8 cellular contexts compared by ENCODE assay signal in genomic region chr10:72354356-72355213, GRCh38. TPM values are rescaled to one million over a fixed set of nuclear protein-coding genes. Genes with fewer than 3 reads are reported as not detected.
DNase-seq lines count a peak whose midpoint lies in the region; ATAC-seq, FAIRE-seq and TF ChIP-seq lines count a peak whose summit lies in the region.

Gene DNAJB12 (minus strand): TSS chr10:72354919. CDS start chr10:72354897, 22 bp downstream.

- H3K9me3 Mint-ChIP-seq in activated T-helper 2 cell treated with anti-CD3 and anti-CD28 coated beads, Interferon-gamma antibody, Interleukin-2, Interleukin-4, amounts not matched to agents 10 μg/mL and 5 μg/mL and 100 μg/mL, durations not matched to agents 14 hours and 24 hours and 36 hours = no peaks in the 10 kb centered on the region
- peaks cover 0 to 3% (median 0%) of the 10 kb centered on the region in 11 donors for H3K9me3 Mint-ChIP-seq in naive thymus-derived CD4-positive, alpha-beta T cell
- no peaks in the 10 kb centered on the region for H3K9me3 Mint-ChIP-seq in stimulated activated memory B cell treated with anti-CD40 and anti-IgM and Interleukin-4, amounts not matched to agents 10 μg/mL and 1 μg/mL and 100 μg/mL, for 72 hours

- peak within 1 kb of the TSS; percentile 98 for H3K27ac Mint-ChIP-seq in activated T-helper 2 cell treated with anti-CD3 and anti-CD28 coated beads, Interferon-gamma antibody, Interleukin-2, Interleukin-4, amounts not matched to agents 10 μg/mL and 5 μg/mL and 100 μg/mL, durations not matched to agents 14 hours and 24 hours and 36 hours
- peak within 1 kb of the TSS; percentile 93 to 100 (median 97) for H3K27ac Mint-ChIP-seq in naive thymus-derived CD4-positive, alpha-beta T cell
- peak within 1 kb of the TSS; percentile 98 for H3K27ac Mint-ChIP-seq in stimulated activated memory B cell treated with anti-CD40 and anti-IgM and Interleukin-4, amounts not matched to agents 10 μg/mL and 1 μg/mL and 100 μg/mL, for 72 hours

- H3K27me3 Mint-ChIP-seq in activated T-helper 2 cell treated with anti-CD3 and anti-CD28 coated beads, Interferon-gamma antibody, Interleukin-2, Interleukin-4, amounts not matched to agents 10 μg/mL and 5 μg/mL and 100 μg/mL, durations not matched to agents 14 hours and 24 hours and 36 hours (ENCODE audit: low read depth) = no peaks in the 10 kb centered on the region
- H3K27me3 Mint-ChIP-seq in naive thymus-derived CD4-positive, alpha-beta T cell = no peaks in the 10 kb centered on the region
- H3K27me3 Mint-ChIP-seq in stimulated activated memory B cell treated with anti-CD40 and anti-IgM and Interleukin-4, amounts not matched to agents 10 μg/mL and 1 μg/mL and 100 μg/mL, for 72 hours = no peaks in the 10 kb centered on the region

- peaks cover 24% of the 10 kb centered on the region for H3K4me1 Mint-ChIP-seq in activated T-helper 2 cell treated with anti-CD3 and anti-CD28 coated beads, Interferon-gamma antibody, Interleukin-2, Interleukin-4, amounts not matched to agents 10 μg/mL and 5 μg/mL and 100 μg/mL, durations not matched to agents 14 hours and 24 hours and 36 hours (ENCODE audit: low read depth)
- peaks cover 32 to 59% (median 47%) of the 10 kb centered on the region in 7 donors for H3K4me1 Mint-ChIP-seq in naive thymus-derived CD4-positive, alpha-beta T cell
- H3K4me1 Mint-ChIP-seq in stimulated activated memory B cell treated with anti-CD40 and anti-IgM and Interleukin-4, amounts not matched to agents 10 μg/mL and 1 μg/mL and 100 μg/mL, for 72 hours = peaks cover 43% of the 10 kb centered on the region

- H3K9ac ChIP-seq in Loucy (ENCODE audit: low read depth, low read length, poor library complexity, severe bottlenecking) = peak within 1 kb of the TSS; percentile 97

- H3K36me3 ChIP-seq in Loucy (ENCODE audit: insufficient read depth, low read length) (no peaks in the 10 kb centered on the region), RWPE2 (ENCODE audit: low read depth) (peaks cover 17% of the 10 kb centered on the region)
- peaks cover 0 to 34% (median 0%) of the 10 kb centered on the region in 3 experiments for H3K36me3 ChIP-seq in naive thymus-derived CD4-positive, alpha-beta T cell (ENCODE audit: control insufficient read depth in 2 of 3, insufficient read depth in 3 of 3, low read length in 3 of 3)

- TF ChIP-seq CTCF in Loucy (conservative IDR thresholded peaks at IDR 0.05; ENCODE audit: low read length) (no peak), RWPE2 (IDR thresholded peaks at IDR 0.05; ENCODE audit: poor library complexity, severe bottlenecking) (no peak), fibroblast of mammary gland (conservative IDR thresholded peaks at IDR 0.05; ENCODE audit: control insufficient read depth, insufficient read depth, low read depth, low read length) (no peak)

- peak; percentile 87 for FAIRE-seq in H54 (lab: Jason Lieb, UNC)

- H3K27me3 ChIP-seq in Loucy (ENCODE audit: insufficient read depth, low read length, poor library complexity, severe bottlenecking) (no peaks in the 10 kb centered on the region), RWPE2 (ENCODE audit: insufficient read depth, poor library complexity, severe bottlenecking) (no peaks in the 10 kb centered on the region)
- no peaks in the 10 kb centered on the region for H3K27me3 ChIP-seq in naive thymus-derived CD4-positive, alpha-beta T cell (ENCODE audit: control insufficient read depth in 2 of 2, insufficient read depth in 2 of 2, low read length in 2 of 2)

- H2AFZ ChIP-seq in Loucy (ENCODE audit: low read length) = peak within 1 kb of the TSS; percentile 95

- H3K27ac ChIP-seq in RWPE2 (ENCODE audit: poor library complexity, severe bottlenecking) = peak within 1 kb of the TSS; percentile 76
- H3K27ac ChIP-seq in naive thymus-derived CD4-positive, alpha-beta T cell (ENCODE audit: low read depth, low read length) = peak within 1 kb of the TSS; percentile 88

- H3F3A ChIP-seq in Loucy (ENCODE audit: low read depth) = no peaks in the 10 kb centered on the region

- H3K9me2 ChIP-seq in Loucy (replicated peaks; ENCODE audit: low read depth, low read length) = no peaks in the 10 kb centered on the region

- H3K36me3 Mint-ChIP-seq in activated T-helper 2 cell treated with anti-CD3 and anti-CD28 coated beads, Interferon-gamma antibody, Interleukin-2, Interleukin-4, amounts not matched to agents 10 μg/mL and 5 μg/mL and 100 μg/mL, durations not matched to agents 14 hours and 24 hours and 36 hours (ENCODE audit: low read depth) = peaks cover 33% of the 10 kb centered on the region
- peaks cover 4 to 20% (median 7%) of the 10 kb centered on the region in 5 donors for H3K36me3 Mint-ChIP-seq in naive thymus-derived CD4-positive, alpha-beta T cell
- peaks cover 28% of the 10 kb centered on the region for H3K36me3 Mint-ChIP-seq in stimulated activated memory B cell treated with anti-CD40 and anti-IgM and Interleukin-4, amounts not matched to agents 10 μg/mL and 1 μg/mL and 100 μg/mL, for 72 hours

- CTCF ChIA-PET in naive thymus-derived CD4-positive, alpha-beta T cell (lab: Charles Lee) = interaction anchor here (0.7 to 6.7 kb wide), 4 partner anchors 9 to 804 kb away, joined by 3 to 27 read pairs (median 3); no protein-coding TSS in a partner anchor

- H3K4me1 ChIP-seq in Loucy (ENCODE audit: insufficient read depth, low read length, poor library complexity, severe bottlenecking) (peaks cover 27% of the 10 kb centered on the region), RWPE2 (ENCODE audit: insufficient read depth, poor library complexity, severe bottlenecking) (peaks cover 6% of the 10 kb centered on the region)
- peaks cover 8 to 13% of the 10 kb centered on the region in 2 donors for H3K4me1 ChIP-seq in naive thymus-derived CD4-positive, alpha-beta T cell (ENCODE audit: control insufficient read depth in 2 of 2, insufficient read depth in 2 of 2, low read length in 2 of 2)

- intact Hi-C loops in activated T-helper 2 cell treated with anti-CD3 and anti-CD28 coated beads, Interferon-gamma antibody, Interleukin-2, Interleukin-4, amounts not matched to agents 10 μg/mL and 5 μg/mL and 100 μg/mL, durations not matched to agents 14 hours and 24 hours and 36 hours (cut with micrococcal nuclease) = no loop called here
- intact Hi-C loops in naive thymus-derived CD4-positive, alpha-beta T cell (cut with micrococcal nuclease) = loop anchor here (1.0 to 10.0 kb wide), 14 partner anchors 139 to 1142 kb away; partner anchors contain the start of genes MICU1 (in 2 of the 2), P4HA1 (in 2 of the 2), PSAP (in 2 of the 2) and ANXA7 (in 1 of the 2)

- ATAC-seq in RWPE2 (ENCODE audit: low read depth) = peak; percentile 81
- ATAC-seq in naive thymus-derived CD4-positive, alpha-beta T cell = peak; percentile 94
- peak; percentile 94 for ATAC-seq in stimulated activated memory B cell treated with anti-CD40 and anti-IgM and Interleukin-4, amounts not matched to agents 10 μg/mL and 1 μg/mL and 100 μg/mL, for 72 hours

- peak within 1 kb of the TSS; percentile 96 for H3K4me3 ChIP-seq in Loucy (ENCODE audit: low read length, poor library complexity, severe bottlenecking)
- peak within 1 kb of the TSS; percentile 62 for H3K4me3 ChIP-seq in RWPE2 (ENCODE audit: severe bottlenecking)
- H3K4me3 ChIP-seq in fibroblast of mammary gland (ENCODE audit: control insufficient read depth, low read depth, low read length) = peak within 1 kb of the TSS; percentile 98
- peak within 1 kb of the TSS; percentile 98 for H3K4me3 ChIP-seq in naive thymus-derived CD4-positive, alpha-beta T cell (ENCODE audit: low read length)

- DNase-seq in EL (peak; percentile 97), H54 (ENCODE audit: insufficient read length, low spot score) (peak; percentile 91), RWPE2 (ENCODE audit: low spot score) (peak; percentile 87), fibroblast of mammary gland (ENCODE audit: low read depth) (peak; percentile 96)
- DNase-seq in activated T-helper 2 cell treated with anti-CD3 and anti-CD28 coated beads, Interferon-gamma antibody, Interleukin-2, Interleukin-4, amounts not matched to agents 10 μg/mL and 5 μg/mL and 100 μg/mL, durations not matched to agents 14 hours and 24 hours and 36 hours (ENCODE audit: low spot score) = peak; percentile 89
- DNase-seq in naive thymus-derived CD4-positive, alpha-beta T cell = peak; percentile 90 to 96 (median 94)

- H4K20me1 ChIP-seq in Loucy (ENCODE audit: insufficient read depth, low read length, poor library complexity, severe bottlenecking) = peaks cover 23% of the 10 kb centered on the region

- H3K4me2 ChIP-seq in Loucy (ENCODE audit: low read depth, low read length, poor library complexity, severe bottlenecking) = peak within 1 kb of the TSS; percentile 90

- TF ChIP-seq POLR2A in H54 (IDR thresholded peaks at IDR 0.05; ENCODE audit: low read depth, low read length) = peak; percentile 64

- H3K9me3 ChIP-seq in Loucy (ENCODE audit: insufficient read depth, low read depth, low read length) (no peaks in the 10 kb centered on the region), RWPE2 (ENCODE audit: severe bottlenecking) (no peaks in the 10 kb centered on the region)
- H3K9me3 ChIP-seq in naive thymus-derived CD4-positive, alpha-beta T cell (ENCODE audit: control insufficient read depth in 2 of 3, low read length in 3 of 3) = no peaks in the 10 kb centered on the region

- H3K79me2 ChIP-seq in Loucy (ENCODE audit: insufficient read depth, low read length) = peaks cover 47% of the 10 kb centered on the region

- peak within 1 kb of the TSS; percentile 98 for H3K4me3 Mint-ChIP-seq in activated T-helper 2 cell treated with anti-CD3 and anti-CD28 coated beads, Interferon-gamma antibody, Interleukin-2, Interleukin-4, amounts not matched to agents 10 μg/mL and 5 μg/mL and 100 μg/mL, durations not matched to agents 14 hours and 24 hours and 36 hours (ENCODE audit: low read depth)
- H3K4me3 Mint-ChIP-seq in naive thymus-derived CD4-positive, alpha-beta T cell = peak within 1 kb of the TSS; percentile 93 to 99 (median 96)
- H3K4me3 Mint-ChIP-seq in stimulated activated memory B cell treated with anti-CD40 and anti-IgM and Interleukin-4, amounts not matched to agents 10 μg/mL and 1 μg/mL and 100 μg/mL, for 72 hours = peak within 1 kb of the TSS; percentile 100

- POLR2A ChIA-PET in naive thymus-derived CD4-positive, alpha-beta T cell (lab: Charles Lee) = interaction anchor here (0.6 to 1.4 kb wide), 6 partner anchors 9 to 741 kb away, joined by 3 to 7 read pairs (median 4); partner anchors contain the start of genes ANAPC16 and ASCC1

RNA-seq across cellular contexts. Expression of gene DNAJB12, which starts in this region (rescaled TPM):
- total RNA-seq in activated T-helper 2 cell treated with anti-CD3 and anti-CD28 coated beads, Interferon-gamma antibody, Interleukin-2, Interleukin-4, amounts not matched to agents 10 μg/mL and 5 μg/mL and 100 μg/mL, durations not matched to agents 14 hours and 24 hours and 36 hours = 27.6 and 34.0 TPM in 2 replicates
- 10 to 100 TPM; 24.6 to 40.5 (median 36.2) TPM for total RNA-seq in naive thymus-derived CD4-positive, alpha-beta T cell
- polyA plus RNA-seq in naive thymus-derived CD4-positive, alpha-beta T cell = 10 to 100 TPM; 17.6 to 27.6 TPM

Comparison
In these comparisons a context has a peak if more than half of its experiments do, and no peak if none do; other contexts are left out.
1. Peak in every context shown above with its lines: DNase-seq, ATAC-seq, H3K4me3 ChIP-seq and H3K27ac ChIP-seq.